Comparison of ENCODE assay signal across 7 cellular contexts in the genomic region with DNA sequence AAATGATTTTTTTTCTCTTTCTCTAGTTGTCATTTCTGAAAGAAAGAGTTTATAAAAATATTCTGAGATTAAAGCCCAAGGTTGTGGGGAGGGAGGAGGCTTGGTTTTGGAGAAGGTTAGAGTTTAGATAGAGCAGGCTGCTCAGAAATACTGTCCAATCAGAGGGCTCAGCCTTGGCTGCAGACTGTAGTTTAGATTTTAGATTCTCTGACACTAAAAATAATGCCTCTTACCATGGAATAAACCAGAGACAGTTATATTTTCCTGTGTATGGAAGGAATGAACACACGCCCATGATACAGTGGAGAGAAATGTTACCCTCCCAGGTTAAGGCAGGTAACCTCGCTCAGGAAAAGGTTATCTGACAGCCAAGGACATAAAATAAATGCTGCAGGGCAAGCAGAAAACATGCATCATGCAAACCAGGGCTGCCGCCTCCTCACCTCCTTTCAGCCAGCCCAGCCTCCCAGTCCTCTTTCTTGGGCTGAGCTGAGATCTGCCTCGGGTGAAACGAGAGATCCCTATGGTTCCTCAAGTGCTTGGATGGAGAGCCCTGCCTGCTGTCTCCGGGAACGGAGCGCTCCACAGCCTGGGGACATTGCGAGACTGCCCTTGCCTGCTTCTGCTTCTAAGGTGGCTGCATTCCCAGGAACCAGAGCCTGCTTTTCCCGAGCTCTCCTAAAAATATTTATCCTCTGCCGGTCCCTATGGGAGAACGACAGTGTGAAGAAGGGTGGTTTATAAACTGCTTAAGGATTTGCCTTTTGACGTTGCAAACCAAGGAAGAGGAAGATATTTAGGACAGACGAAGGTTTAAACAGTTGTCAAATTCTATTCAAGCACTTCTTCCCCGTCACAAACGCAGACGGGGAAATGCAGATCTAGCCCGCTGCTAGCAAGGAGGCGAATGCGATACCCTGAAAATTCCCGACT. TPM values are rescaled to one million over a fixed set of nuclear protein-coding genes. Genes with fewer than 3 reads are reported as not detected.
A peak's percentile ranks its signal among the peaks of the same experiment; 100 is the strongest.
DNase-seq lines count a peak whose midpoint lies in the region; ATAC-seq and TF ChIP-seq lines count a peak whose summit lies in the region.

No MANE protein-coding gene starts in this region.

- H3K4me3 ChIP-seq in mammary epithelial cell (replicated peaks in 1 of 3; ENCODE audit: insufficient read depth in 1 of 3, low read depth in 2 of 3, low read length in 3 of 3) (peak overlapping the region; percentile 79 to 89 (median 79)), skin epidermis (peak overlapping the region; percentile 50 to 76 (median 70))

- peak overlapping the region; percentile 89 for H3K9ac ChIP-seq in mammary epithelial cell (ENCODE audit: insufficient read depth, low read length)

- in situ Hi-C loops in mammary epithelial cell (cut with MboI; ENCODE audit: low sequenced_read_pairs in 2 of 2) = no loop called here

- TF ChIP-seq CTCF in GM10248 (IDR thresholded peaks at IDR 0.05; ENCODE audit: control extremely low read depth, extremely low read depth, low read depth, missing control alignments) = no peak
- no peak for TF ChIP-seq CTCF in mammary epithelial cell (conservative IDR thresholded peaks at IDR 0.05 in 1 of 2, IDR thresholded peaks at IDR 0.05 in 1 of 2; ENCODE audit: extremely low read depth in 1 of 2, insufficient read depth in 1 of 2, low read depth in 1 of 2, low read length in 2 of 2)

- peak overlapping the region; percentile 91 for H3K4me2 ChIP-seq in mammary epithelial cell (ENCODE audit: insufficient read depth, low read depth, low read length)

- H3K79me2 ChIP-seq in mammary epithelial cell (ENCODE audit: insufficient read depth, low read length) = peaks cover 48% of the 10 kb centered on the region

- dilution Hi-C loops in mammary epithelial cell (cut with HindIII; ENCODE audit: low sequenced_read_pairs) = no loop called here

- no peaks in the 10 kb centered on the region for H3K27me3 ChIP-seq in mammary epithelial cell (ENCODE audit: insufficient read depth, low read length)

- H2AFZ ChIP-seq in mammary epithelial cell (ENCODE audit: low read depth, low read length) = peak overlapping the region; percentile 85

- peaks cover 24% of the 10 kb centered on the region for H3K4me1 ChIP-seq in mammary epithelial cell (ENCODE audit: insufficient read depth, low read length)

- DNase-seq in GM10248 (ENCODE audit: extremely low spot score) (peak; percentile 30), RPMI8226 (peak; percentile 31), mammary epithelial cell (peak; percentile 30), islet precursor cell (peak; percentile 87)

- ATAC-seq in HG02840 (IDR thresholded peaks at IDR 0.05; ENCODE audit: low FRiP score, unreplicated experiment) (peak; percentile 1), GM21381 (IDR thresholded peaks at IDR 0.05; ENCODE audit: unreplicated experiment) (no peak)

- WGBS in mammary epithelial cell (ENCODE audit: low coverage, missing lambda C conversion rate) = 1% methylated on average over 21 of the region's 21 CpGs

- H3K27ac ChIP-seq in mammary epithelial cell (ENCODE audit: insufficient read depth, low read depth, low read length) = peak overlapping the region; percentile 93
- peak overlapping the region in 20 of 21 experiments; percentile 58 to 86 (median 82) for H3K27ac ChIP-seq in skin epidermis

- POLR2A ChIA-PET in GM10248 (lab: Yijun Ruan, JAX) = interaction anchor here (0.5 kb wide), 1 partner anchor 17 kb away, joined by 3 read pairs; no protein-coding TSS in a partner anchor

- no peaks in the 10 kb centered on the region for H3K9me3 ChIP-seq in mammary epithelial cell (replicated peaks; ENCODE audit: insufficient read depth, low read length)

- intact Hi-C loops in mammary epithelial cell (cut with micrococcal nuclease) = loop anchor here (5.0 kb wide), 1 partner anchor 113 kb away; no protein-coding TSS in a partner anchor

- H3K36me3 ChIP-seq in mammary epithelial cell (ENCODE audit: insufficient read depth, low read length) = no peaks in the 10 kb centered on the region

- CTCF ChIA-PET in GM10248 (lab: Yijun Ruan, JAX) = interaction anchor here (0.6 to 3.2 kb wide), 16 partner anchors 9 to 378 kb away, joined by 3 to 22 read pairs (median 5); partner anchors contain the start of gene ECT2
- CTCF ChIA-PET in mammary epithelial cell (lab: Charles Lee; ENCODE audit: low non-redundant PET) = interaction anchor here (0.5 to 0.8 kb wide), 6 partner anchors 18 to 484 kb away, joined by 3 to 12 read pairs (median 4); partner anchors contain the start of gene ECT2

- BruUV-seq in mammary epithelial cell (replicated peaks; lab: Mats Ljungman, UMichigan) = TSS peak; percentile 73

- H4K20me1 ChIP-seq in mammary epithelial cell (ENCODE audit: insufficient read depth, low read length) = no peaks in the 10 kb centered on the region

RNA-seq across cellular contexts. Expression of gene NCEH1, which starts 0.8 kb away (rescaled TPM):
- total RNA-seq in mammary epithelial cell = 10 to 100 TPM; 13.7 to 44.3 TPM
- polyA plus RNA-seq in mammary epithelial cell = 22.7 TPM
- polyA minus RNA-seq in mammary epithelial cell = 34.8 TPM

RNA-seq across cellular contexts. Expression of gene ECT2, which starts 40.5 kb away (rescaled TPM):
- 10 to 100 TPM; 24.5 to 46.4 TPM for total RNA-seq in mammary epithelial cell
- polyA plus RNA-seq in mammary epithelial cell = 21.4 TPM
- 41.2 TPM for polyA minus RNA-seq in mammary epithelial cell

Comparison
In these comparisons a context has a peak if more than half of its experiments do, and no peak if none do; other contexts are left out.
1. DNase-seq: peak in every context shown above with its lines; median percentile 87 in islet precursor cell; 31 in RPMI8226; 30 in GM10248; 30 in mammary epithelial cell.